In the genomic region with DNA sequence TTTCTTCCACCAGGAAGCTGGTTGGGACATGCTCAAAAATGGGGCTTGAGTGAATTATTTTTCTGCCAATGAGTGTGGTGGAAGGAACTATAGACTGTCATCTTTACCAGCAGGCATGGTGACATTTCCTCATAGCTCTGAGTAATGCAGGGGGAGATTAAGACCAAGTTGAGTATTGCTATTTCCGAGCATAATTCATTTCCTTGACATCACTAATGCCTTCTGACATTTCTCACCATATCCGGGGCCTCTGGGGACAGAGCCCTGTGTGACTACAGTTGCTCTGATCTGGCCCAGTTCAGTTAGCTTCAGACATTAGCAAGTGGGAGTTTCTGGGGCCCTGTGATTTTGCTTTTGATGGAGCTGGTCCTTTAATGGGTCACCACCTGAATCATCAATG, we compare ENCODE assay signal across 1 cellular context.
TF ChIP-seq lines count a peak whose summit lies in the region.

No MANE protein-coding gene starts in this region.

TF ChIP-seq in SK-N-SH treated with all-trans-retinoic acid at 6 μM for 48 hours, 23 proteins besides CTCF, POLR2A, EP300 and RAD21 (continued from another document):
- TF ChIP-seq, protein P1, sequence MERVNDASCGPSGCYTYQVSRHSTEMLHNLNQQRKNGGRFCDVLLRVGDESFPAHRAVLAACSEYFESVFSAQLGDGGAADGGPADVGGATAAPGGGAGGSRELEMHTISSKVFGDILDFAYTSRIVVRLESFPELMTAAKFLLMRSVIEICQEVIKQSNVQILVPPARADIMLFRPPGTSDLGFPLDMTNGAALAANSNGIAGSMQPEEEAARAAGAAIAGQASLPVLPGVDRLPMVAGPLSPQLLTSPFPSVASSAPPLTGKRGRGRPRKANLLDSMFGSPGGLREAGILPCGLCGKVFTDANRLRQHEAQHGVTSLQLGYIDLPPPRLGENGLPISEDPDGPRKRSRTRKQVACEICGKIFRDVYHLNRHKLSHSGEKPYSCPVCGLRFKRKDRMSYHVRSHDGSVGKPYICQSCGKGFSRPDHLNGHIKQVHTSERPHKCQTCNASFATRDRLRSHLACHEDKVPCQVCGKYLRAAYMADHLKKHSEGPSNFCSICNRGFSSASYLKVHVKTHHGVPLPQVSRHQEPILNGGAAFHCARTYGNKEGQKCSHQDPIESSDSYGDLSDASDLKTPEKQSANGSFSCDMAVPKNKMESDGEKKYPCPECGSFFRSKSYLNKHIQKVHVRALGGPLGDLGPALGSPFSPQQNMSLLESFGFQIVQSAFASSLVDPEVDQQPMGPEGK (CRISPR knock-in tag; IDR thresholded peaks at IDR 0.05; ENCODE audit: borderline replicate concordance): no peak
